ENCODE assay signal across 15 cellular contexts in the genomic region with DNA sequence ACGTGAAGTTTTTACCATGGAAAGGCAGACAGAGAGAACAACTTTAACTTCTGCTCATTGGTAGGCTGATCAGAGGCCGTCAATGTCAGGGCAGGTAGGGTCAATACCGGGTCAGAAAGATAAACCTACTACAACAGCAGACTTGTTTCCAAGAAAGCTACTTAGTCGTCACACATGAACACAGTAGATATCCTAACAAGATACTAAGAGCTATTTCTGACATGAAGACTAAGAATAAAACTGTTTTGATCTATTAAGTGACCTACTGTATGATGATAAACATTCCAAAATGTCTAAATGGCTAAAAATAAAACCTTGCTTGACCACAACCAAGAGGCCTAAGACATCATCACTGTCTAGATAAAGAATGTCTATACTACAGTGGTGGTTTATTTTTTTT.
A peak's percentile ranks its signal among the peaks of the same experiment; 100 is the strongest.
DNase-seq lines count a peak whose midpoint lies in the region; ATAC-seq and TF ChIP-seq lines count a peak whose summit lies in the region.
"Had no signal": no experiment of that assay in that cellular context is flagged by ENCODE, and none has a peak within 500 bp of the region (broad histone marks: within the 10 kb centered on the region; RNA-seq: fewer than 3 reads in every experiment).

No MANE protein-coding gene starts in this region.

- no peak overlapping the region for H4K8ac ChIP-seq in trophoblast cell (ENCODE audit: low read depth, low read length)

- BruUV-seq in OCI-LY7 (replicated peaks; lab: Mats Ljungman, UMichigan) = no TSS peak

- peak; percentile 48 for ATAC-seq in Right ventricle myocardium superior (ENCODE audit: poor library complexity)
- no peak for ATAC-seq in right cardiac atrium
- ATAC-seq in psoas muscle = peak; percentile 54 to 82 (median 60)
- ATAC-seq: GM23338 had no signal

- no peak overlapping the region for H2BK5ac ChIP-seq in trophoblast cell (ENCODE audit: low read depth, low read length, poor library complexity)

- no peak overlapping the region for H4K12ac ChIP-seq in trophoblast cell (ENCODE audit: low read depth, low read length)

- 55% methylated on average over 4 of the region's 4 CpGs for WGBS in right cardiac atrium
- WGBS in psoas muscle, 3 donors = 48 to 65% (median 48%) methylated on average over 4 of the region's 4 CpGs
- WGBS in trophoblast cell (ENCODE audit: extremely low coverage, insufficient coverage, insufficient read length) = no CpG with 5 or more reads among the region's 4 CpGs

- CTCF ChIA-PET in OCI-LY7 (lab: Charles Lee; ENCODE audit: unreplicated experiment) = interaction anchor here (0.8 kb wide), 1 partner anchor 19 kb away, joined by 3 read pairs; no protein-coding TSS in a partner anchor

- DNase-seq in Right ventricle myocardium superior (no peak), right cardiac atrium (no peak), EH (ENCODE audit: low read depth) (peak; percentile 42), OCI-LY7 (ENCODE audit: low spot score) (no peak), psoas muscle (no peak), trophoblast cell (no peak), GDM1 (lab: John Stamatoyannopoulos, UW) (no peak)
- DNase-seq: 8988T; AML-193; Caco-2; CD8-positive, alpha-beta memory T cell; DND-41; H7 had no signal

- POLR2A ChIA-PET in OCI-LY7 (lab: Charles Lee) = interaction anchor here (1.2 kb wide), 1 partner anchor 51 kb away, joined by 5 read pairs; no protein-coding TSS in a partner anchor

- no peak overlapping the region for H2BK12ac ChIP-seq in trophoblast cell (ENCODE audit: low read length)

- 0 out of 2 replicates have a peak overlapping the region, but pooled peaks have one; percentile 27 for H3K4me2 ChIP-seq in OCI-LY7 (ENCODE audit: low read length)
- no peak overlapping the region for H3K4me2 ChIP-seq in trophoblast cell (ENCODE audit: low read length)
- H3K4me2 ChIP-seq: BLaER1, GM23338 had no signal

- no peak overlapping the region for H3K27ac ChIP-seq in right cardiac atrium (ENCODE audit: low read length)
- no peak overlapping the region for H3K27ac ChIP-seq in OCI-LY7 (ENCODE audit: low read depth, low read length, poor library complexity, severe bottlenecking)
- H3K27ac ChIP-seq in psoas muscle = no peak overlapping the region
- no peak overlapping the region for H3K27ac ChIP-seq in trophoblast cell (ENCODE audit: low read depth, low read length)
- H3K27ac ChIP-seq: BLaER1 had no signal

- TF ChIP-seq CTCF in OCI-LY7 (conservative IDR thresholded peaks at IDR 0.05; ENCODE audit: low read length) = no peak
- TF ChIP-seq CTCF in psoas muscle (IDR thresholded peaks at IDR 0.05) = no peak

- no peak overlapping the region for H2AK5ac ChIP-seq in trophoblast cell (ENCODE audit: low read length)

- H3K14ac ChIP-seq in trophoblast cell (ENCODE audit: low read length) = no peak overlapping the region

- intact Hi-C loops in Right ventricle myocardium superior (cut with DNase I) = no loop called here
- intact Hi-C loops in right cardiac atrium (cut with DNase I) = no loop called here
- intact Hi-C loops in OCI-LY7 (cut with micrococcal nuclease; ENCODE audit: unreplicated experiment) = no loop called here
- intact Hi-C loops in psoas muscle (cut with DNase I) = no loop called here

- H2AFZ ChIP-seq in OCI-LY7 (ENCODE audit: low read length) (no peak overlapping the region), trophoblast cell (ENCODE audit: insufficient read depth, low read length, poor library complexity) (no peak overlapping the region)
- H2AFZ ChIP-seq: GM23338 had no signal

- no peaks in the 10 kb centered on the region for H3K9me2 ChIP-seq in OCI-LY7 (ENCODE audit: insufficient read depth, low read length)

- H3K4me3 ChIP-seq in right cardiac atrium (ENCODE audit: low read length) (no peak overlapping the region), OCI-LY7 (ENCODE audit: low read depth, low read length, poor library complexity, severe bottlenecking) (no peak overlapping the region), psoas muscle (no peak overlapping the region), trophoblast cell (ENCODE audit: low read depth, low read length) (no peak overlapping the region)
- H3K4me3 ChIP-seq: BLaER1, GM23338 had no signal

- no peak overlapping the region for H2BK120ac ChIP-seq in trophoblast cell (ENCODE audit: insufficient read depth, low read length, poor library complexity)

- no peaks in the 10 kb centered on the region for H3K27me3 ChIP-seq in right cardiac atrium (ENCODE audit: control insufficient read depth, insufficient read depth)
- no peaks in the 10 kb centered on the region for H3K27me3 ChIP-seq in psoas muscle (ENCODE audit: insufficient read depth in 3 of 3, low read length in 2 of 3)
- no peaks in the 10 kb centered on the region for H3K27me3 ChIP-seq in trophoblast cell (ENCODE audit: insufficient read depth, low read length)
- H3K27me3 ChIP-seq: BLaER1 had no signal

- no peak overlapping the region for H4K91ac ChIP-seq in trophoblast cell (ENCODE audit: low read depth, low read length)

- H3K18ac ChIP-seq in trophoblast cell (ENCODE audit: low read length) = no peak overlapping the region

- no peak overlapping the region for H3K9ac ChIP-seq in trophoblast cell (ENCODE audit: low read length)
- H3K9ac ChIP-seq: BLaER1 had no signal

- no peaks in the 10 kb centered on the region for H3K79me1 ChIP-seq in trophoblast cell (ENCODE audit: low read length)

- H3K4me1 ChIP-seq in right cardiac atrium (ENCODE audit: control insufficient read depth, insufficient read depth, low read length) = peaks cover 3% of the 10 kb centered on the region
- H3K4me1 ChIP-seq in OCI-LY7 (ENCODE audit: insufficient read depth, low read length, poor library complexity, severe bottlenecking) = peaks cover 17% of the 10 kb centered on the region
- peaks cover 5% of the 10 kb centered on the region for H3K4me1 ChIP-seq in psoas muscle
- H3K4me1 ChIP-seq in trophoblast cell (ENCODE audit: control insufficient read depth in 1 of 2, insufficient read depth in 2 of 2, low read length in 2 of 2) = no peaks in the 10 kb centered on the region

- H3K9me3 ChIP-seq in right cardiac atrium (ENCODE audit: control insufficient read depth, low read length) = no peaks in the 10 kb centered on the region
- no peaks in the 10 kb centered on the region for H3K9me3 ChIP-seq in OCI-LY7 (ENCODE audit: low read length)
- no peaks in the 10 kb centered on the region for H3K9me3 ChIP-seq in psoas muscle
- H3K9me3 ChIP-seq in trophoblast cell (ENCODE audit: insufficient read depth, low read depth, low read length) = peaks cover 2% of the 10 kb centered on the region
- H3K9me3 ChIP-seq: BLaER1, Caco-2 had no signal

- H3K36me3 ChIP-seq in OCI-LY7 (ENCODE audit: insufficient read depth, low read length) = no peaks in the 10 kb centered on the region
- no peaks in the 10 kb centered on the region for H3K36me3 ChIP-seq in psoas muscle (ENCODE audit: insufficient read depth in 1 of 2, low read depth in 1 of 2)
- no peaks in the 10 kb centered on the region for H3K36me3 ChIP-seq in trophoblast cell (ENCODE audit: control insufficient read depth in 1 of 2, insufficient read depth in 2 of 2, low read length in 2 of 2)
- H3K36me3 ChIP-seq: BLaER1 had no signal

- H3K4ac ChIP-seq in trophoblast cell (ENCODE audit: low read depth, low read length) = no peak overlapping the region

- H3K79me2 ChIP-seq in OCI-LY7 (ENCODE audit: insufficient read depth, low read depth, low read length) (no peaks in the 10 kb centered on the region), trophoblast cell (ENCODE audit: control insufficient read depth, insufficient read depth, low read length, poor library complexity) (no peaks in the 10 kb centered on the region)

- no peaks in the 10 kb centered on the region for H4K20me1 ChIP-seq in OCI-LY7 (ENCODE audit: insufficient read depth, low read length)
- H4K20me1 ChIP-seq: BLaER1 had no signal

- H3K23ac ChIP-seq in trophoblast cell (ENCODE audit: low read length) = no peak overlapping the region

Comparison
In these comparisons a context has a peak if more than half of its experiments do, and no peak if none do; other contexts are left out.
1. ATAC-seq: peak in Right ventricle myocardium superior (single experiment) and psoas muscle (4 of 4); none in right cardiac atrium (0 of 2).